11 cellular contexts compared by ENCODE assay signal in genomic region chr18:77069482-77069881, GRCh38.
A peak's percentile ranks its signal among the peaks of the same experiment; 100 is the strongest.
DNase-seq lines count a peak whose midpoint lies in the region; ATAC-seq, FAIRE-seq and TF ChIP-seq lines count a peak whose summit lies in the region.
"Had no signal": no experiment of that assay in that cellular context is flagged by ENCODE, and none has a peak within 500 bp of the region (broad histone marks: within the 10 kb centered on the region; RNA-seq: fewer than 3 reads in every experiment).

No MANE protein-coding gene starts in this region.

- CTCF ChIA-PET in GM12878 (lab: Yijun Ruan, JAX) (interaction anchor here (0.6 to 7.2 kb wide), 11 partner anchors 9 to 142 kb away, joined by 3 to 37 read pairs (median 4); no protein-coding TSS in a partner anchor), HepG2 (lab: Yijun Ruan, JAX; ENCODE audit: low intra/inter-chr PET ratio, low total read pairs) (no interaction called here)

- no peak for ATAC-seq in GM12878
- ATAC-seq in HepG2 = no peak
- ATAC-seq: activated CD4-positive, CD25-positive, alpha-beta regulatory T cell treated with anti-CD3 and anti-CD28 coated beads, Interleukin-2, amount 50 U/mL, for 24 hours had no signal

- peaks cover 59% of the 10 kb centered on the region for H3K4me1 ChIP-seq in GM12878 (ENCODE audit: control insufficient read depth, insufficient read depth, low read length)
- H3K4me1 ChIP-seq in neutrophil (ENCODE audit: control insufficient read depth in 1 of 2, insufficient read depth in 1 of 2, low read depth in 1 of 2, low read length in 1 of 2) = peaks cover 78 to 96% of the 10 kb centered on the region in 2 experiments
- H3K4me1 ChIP-seq in HepG2 (ENCODE audit: insufficient read depth, low read length) = peaks cover 22% of the 10 kb centered on the region

- no peaks in the 10 kb centered on the region for H3K9me3 Mint-ChIP-seq in CD14-positive monocyte

- H3K4me1 Mint-ChIP-seq in CD14-positive monocyte = peaks cover 72% of the 10 kb centered on the region

- WGBS in GM12878 (ENCODE audit: insufficient coverage, insufficient replicate concordance, low lambda C conversion rate, missing lambda C conversion rate) = 16% methylated on average over 14 of the region's 14 CpGs
- WGBS in HepG2 (ENCODE audit: low lambda C conversion rate) = 98% methylated on average over 12 of the region's 14 CpGs

- peak overlapping the region; percentile 100 for H3K27ac Mint-ChIP-seq in CD14-positive monocyte

- intact Hi-C loops in CD14-positive monocyte (cut with micrococcal nuclease) = loop anchor here (5.0 kb wide), 3 partner anchors 33 to 138 kb away; no protein-coding TSS in a partner anchor
- intact Hi-C loops in GM12878 (cut with micrococcal nuclease; ENCODE audit: unreplicated experiment) = no loop called here
- intact Hi-C loops in HepG2 (cut with micrococcal nuclease; ENCODE audit: unreplicated experiment) = no loop called here

- H3K79me2 ChIP-seq in GM12878 (ENCODE audit: control insufficient read depth, insufficient read depth, low read length) = peaks cover 44% of the 10 kb centered on the region
- no peaks in the 10 kb centered on the region for H3K79me2 ChIP-seq in HepG2 (ENCODE audit: insufficient read depth, low read length)

- BruUV-seq in GM12878 (replicated peaks; lab: Mats Ljungman, UMichigan) = no TSS peak
- BruUV-seq in HepG2 (replicated peaks; lab: Mats Ljungman, UMichigan) = no TSS peak

- TF ChIP-seq EP300 in GM12878 (IDR thresholded peaks at IDR 0.05; ENCODE audit: borderline replicate concordance in 1 of 2, control insufficient read depth in 1 of 2, low read depth in 2 of 2, low read length in 2 of 2) (no peak), HepG2 (IDR thresholded peaks at IDR 0.05; ENCODE audit: low read depth in 2 of 2, low read length in 2 of 2) (no peak), HepG2 (CRISPR knock-in tag; IDR thresholded peaks at IDR 0.05; ENCODE audit: borderline replicate concordance) (no peak)

- H3K27ac ChIP-seq in GM12878 (ENCODE audit: control insufficient read depth, insufficient read depth) = peak overlapping the region; percentile 97
- peak overlapping the region; percentile 99 for H3K27ac ChIP-seq in neutrophil
- no peak overlapping the region for H3K27ac ChIP-seq in HepG2 (ENCODE audit: extremely low read length, insufficient read depth, low read length)
- H3K27ac ChIP-seq: cardiac muscle cell had no signal

- H3K4me3 Mint-ChIP-seq in CD14-positive monocyte = no peak overlapping the region

- in situ Hi-C loops in GM12878 (cut with MboI) = loop anchor here (10.0 kb wide), 1 partner anchor 55 kb away; no protein-coding TSS in a partner anchor
- in situ Hi-C loops in HepG2 (cut with HindIII; ENCODE audit: extremely low pct_ligation_motif_present, low pct_unique_long_range_greater_than_20kb) = no loop called here

- peaks cover 0 to 3% (median 0%) of the 10 kb centered on the region in 3 donors for H3K27me3 Mint-ChIP-seq in CD14-positive monocyte (ENCODE audit: low read depth in 3 of 3)

- SMC1A ChIA-PET in GM12878 (lab: Charles Lee; ENCODE audit: uncharacterized antibody, unreplicated experiment) = interaction anchor here (0.7 to 5.5 kb wide), 10 partner anchors 9 to 142 kb away, joined by 3 to 69 read pairs (median 6); no protein-coding TSS in a partner anchor

- DNase-seq in CD14-positive monocyte (ENCODE audit: low spot score) (no peak), GM12865 (ENCODE audit: low read depth) (peak; percentile 33), GM12878 (ENCODE audit: low read depth, low spot score) (no peak), KG1 (lab: John Stamatoyannopoulos, UW) (no peak), NCI-H526 (lab: John Stamatoyannopoulos, UW) (no peak), pons (ENCODE audit: low spot score) (no peak), HepG2 (ENCODE audit: low spot score) (no peak)
- DNase-seq: NCI-H146 had no signal

- no peaks in the 10 kb centered on the region for H3K27me3 ChIP-seq in GM12878 (replicated peaks in 1 of 2; ENCODE audit: control insufficient read depth in 2 of 2, insufficient read depth in 2 of 2, low read length in 1 of 2)
- no peaks in the 10 kb centered on the region for H3K27me3 ChIP-seq in neutrophil
- H3K27me3 ChIP-seq in HepG2 (ENCODE audit: control insufficient read depth in 1 of 2, insufficient read depth in 2 of 2, low read length in 2 of 2) = no peaks in the 10 kb centered on the region
- H3K27me3 ChIP-seq: cardiac muscle cell had no signal

- POLR2A ChIA-PET in GM12878 (lab: Charles Lee) = no interaction called here
- POLR2A ChIA-PET in HepG2 (lab: Yijun Ruan, JAX) = no interaction called here

- RAD21 ChIA-PET in GM12878 (lab: Charles Lee; ENCODE audit: unreplicated experiment) = interaction anchor here (1.1 to 3.4 kb wide), 8 partner anchors 9 to 142 kb away, joined by 3 to 12 read pairs (median 6); partner anchors contain the start of gene MBP

- H3K9me3 ChIP-seq in GM12878 (replicated peaks; ENCODE audit: control insufficient read depth, insufficient read depth, low read length) = no peaks in the 10 kb centered on the region
- H3K9me3 ChIP-seq in neutrophil = no peaks in the 10 kb centered on the region
- H3K9me3 ChIP-seq in HepG2 (ENCODE audit: low read length) = no peaks in the 10 kb centered on the region

- H3K4me3 ChIP-seq in GM12865 (ENCODE audit: low read depth, low read length) = peak overlapping the region; percentile 33
- no peak overlapping the region for H3K4me3 ChIP-seq in GM12878
- peak overlapping the region in 1 of 2 experiments; percentile 61 for H3K4me3 ChIP-seq in neutrophil (ENCODE audit: low read depth in 1 of 2, low read length in 1 of 2)
- H3K4me3 ChIP-seq in HepG2 (replicated peaks in 1 of 3; ENCODE audit: insufficient read depth in 1 of 3, low read depth in 2 of 3, low read length in 3 of 3) = no peak overlapping the region
- H3K4me3 ChIP-seq: cardiac muscle cell had no signal

- TF ChIP-seq CTCF in CD14-positive monocyte (IDR thresholded peaks at IDR 0.05) (no peak), GM12865 (IDR thresholded peaks at IDR 0.05; ENCODE audit: insufficient read depth, low read depth, low read length, missing control alignments) (no peak), GM12878 (IDR thresholded peaks at IDR 0.05 in 2 of 3, conservative IDR thresholded peaks at IDR 0.05 in 1 of 3; ENCODE audit: control insufficient read depth in 2 of 3, extremely low read depth in 1 of 3, insufficient read depth in 1 of 3, low read depth in 3 of 3, low read length in 3 of 3) (no peak), neutrophil (IDR thresholded peaks at IDR 0.05) (no peak), HepG2 (CRISPR knock-in tag; IDR thresholded peaks at IDR 0.05) (no peak)

- peaks cover 54 to 70% of the 10 kb centered on the region in 2 donors for H3K36me3 Mint-ChIP-seq in CD14-positive monocyte

- no peak overlapping the region for H2AFZ ChIP-seq in GM12878 (ENCODE audit: control insufficient read depth, low read depth, low read length)
- H2AFZ ChIP-seq in HepG2 (ENCODE audit: low read length) = no peak overlapping the region

- H4K20me1 ChIP-seq in GM12878 (ENCODE audit: control insufficient read depth, insufficient read depth) (no peaks in the 10 kb centered on the region), HepG2 (ENCODE audit: insufficient read depth, low read length) (no peaks in the 10 kb centered on the region)

- H3K9ac ChIP-seq in GM12878 (ENCODE audit: control insufficient read depth, insufficient read depth, low read length) = no peak overlapping the region
- H3K9ac ChIP-seq in HepG2 (ENCODE audit: insufficient read depth, low read depth, low read length) = no peak overlapping the region

- TF ChIP-seq POLR2A in GM12878 (IDR thresholded peaks at IDR 0.05; ENCODE audit: low read depth, low read length) (no peak), HepG2 (IDR thresholded peaks at IDR 0.05; ENCODE audit: insufficient read depth in 1 of 2, low read depth in 2 of 2, low read length in 2 of 2) (no peak)

- FAIRE-seq in GM12878 (lab: Jason Lieb, UNC) = no peak
- FAIRE-seq in HepG2 (lab: Jason Lieb, UNC) = no peak

- H3K4me2 ChIP-seq in GM12878 (ENCODE audit: control insufficient read depth, insufficient read depth) (peak overlapping the region; percentile 87), HepG2 (ENCODE audit: low read depth, low read length) (no peak overlapping the region)

- peaks cover under 1 to 22% of the 10 kb centered on the region in 2 experiments; a peak in 3 of 4 replicates for H3K36me3 ChIP-seq in GM12878 (ENCODE audit: control insufficient read depth in 2 of 2, insufficient read depth in 2 of 2, low read length in 1 of 2)
- peaks cover 41% of the 10 kb centered on the region for H3K36me3 ChIP-seq in neutrophil
- H3K36me3 ChIP-seq in HepG2 (replicated peaks in 1 of 2; ENCODE audit: control insufficient read depth in 1 of 2, insufficient read depth in 2 of 2, low read length in 2 of 2) = no peaks in the 10 kb centered on the region; a peak in 1 of 5 replicates
- H3K36me3 ChIP-seq: cardiac muscle cell had no signal

- no peak for TF ChIP-seq RAD21 in GM12878 (IDR thresholded peaks at IDR 0.05; ENCODE audit: insufficient read depth, low read depth, low read length)
- TF ChIP-seq RAD21 in HepG2 (CRISPR knock-in tag; IDR thresholded peaks at IDR 0.05) = no peak

TF ChIP-seq in GM12878, 131 proteins besides CTCF, POLR2A, EP300 and RAD21 (continues in another document):
- TF ChIP-seq RB1 (IDR thresholded peaks at IDR 0.05; ENCODE audit: borderline replicate concordance) (no peak), RBBP5 (conservative IDR thresholded peaks at IDR 0.05) (no peak), ZZZ3 (IDR thresholded peaks at IDR 0.05; ENCODE audit: control insufficient read depth, insufficient read length, low read depth) (no peak), MYB (IDR thresholded peaks at IDR 0.05; ENCODE audit: borderline replicate concordance, low read depth, low read length) (no peak), STAT1 (conservative IDR thresholded peaks at IDR 0.05) (no peak), NR2C1 (IDR thresholded peaks at IDR 0.05) (no peak), LARP7 (IDR thresholded peaks at IDR 0.05) (no peak), SPI1 (IDR thresholded peaks at IDR 0.05; ENCODE audit: borderline replicate concordance, insufficient read depth, low read depth, low read length) (no peak), ZSCAN29 (IDR thresholded peaks at IDR 0.05) (no peak)

TF ChIP-seq in HepG2, 621 proteins besides CTCF, POLR2A, EP300 and RAD21 (continues in another document):
- TF ChIP-seq CBX5 (CRISPR knock-in tag; IDR thresholded peaks at IDR 0.05; ENCODE audit: borderline replicate concordance) = no peak
- no peak for TF ChIP-seq ZNF678 (CRISPR knock-in tag; IDR thresholded peaks at IDR 0.05)
- TF ChIP-seq ZNF138 (CRISPR knock-in tag; IDR thresholded peaks at IDR 0.05; ENCODE audit: low read depth) = no peak
- TF ChIP-seq ZNF383 (CRISPR knock-in tag; IDR thresholded peaks at IDR 0.05; ENCODE audit: borderline replicate concordance) = no peak

Comparison
In these comparisons a context has a peak if more than half of its experiments do, and no peak if none do; other contexts are left out.
1. intact Hi-C loops: an anchor here in CD14-positive monocyte (5.0 kb wide); none called in GM12878 and HepG2.